In genomic region chr20:6767536-6768227, GRCh38 we compare ENCODE assay signal across 9 cellular contexts. TPM values are rescaled to one million over a fixed set of nuclear protein-coding genes. Genes with fewer than 3 reads are reported as not detected.
DNase-seq lines count a peak whose midpoint lies in the region; ATAC-seq and TF ChIP-seq lines count a peak whose summit lies in the region.
"Had no signal": no experiment of that assay in that cellular context is flagged by ENCODE, and none has a peak within 500 bp of the region (broad histone marks: within the 10 kb centered on the region; RNA-seq: fewer than 3 reads in every experiment).

BMP2 (plus strand) TSS chr20:6767686; CDS start chr20:6770127, 2,441 bp downstream.

- H3K36me3 ChIP-seq in RWPE2 (ENCODE audit: low read depth) (no peaks in the 10 kb centered on the region; the same call in 1 of the 2 replicates), endocrine pancreas (ENCODE audit: control insufficient read depth, insufficient read depth, low read length) (no peaks in the 10 kb centered on the region), lower lobe of right lung (peaks cover 4% of the 10 kb centered on the region), stomach smooth muscle (ENCODE audit: control insufficient read depth in 2 of 2, insufficient read depth in 2 of 2, low read length in 2 of 2) (no peaks in the 10 kb centered on the region)

- no peaks in the 10 kb centered on the region for H3K27me3 ChIP-seq in RWPE2 (ENCODE audit: insufficient read depth, poor library complexity, severe bottlenecking)
- no peaks in the 10 kb centered on the region for H3K27me3 ChIP-seq in endocrine pancreas (ENCODE audit: control insufficient read depth, insufficient read depth, low read length)
- peaks cover 7% of the 10 kb centered on the region for H3K27me3 ChIP-seq in lower lobe of right lung (ENCODE audit: low read depth)
- peaks cover 15 to 20% of the 10 kb centered on the region in 2 donors for H3K27me3 ChIP-seq in stomach smooth muscle (ENCODE audit: control insufficient read depth in 1 of 2, insufficient read depth in 2 of 2, low read length in 2 of 2)

- TF ChIP-seq CTCF in RWPE2 (IDR thresholded peaks at IDR 0.05; ENCODE audit: poor library complexity, severe bottlenecking) (peak; percentile 67), lower lobe of right lung (IDR thresholded peaks at IDR 0.05) (no peak)

- H3K9ac ChIP-seq in endocrine pancreas (ENCODE audit: control insufficient read depth, insufficient read depth, low read length) = peak within 1 kb of the TSS; percentile 67
- H3K9ac ChIP-seq in stomach smooth muscle (ENCODE audit: low read length in 2 of 2) = peak within 1 kb of the TSS in 1 of 2 donors; percentile 59

- H3K4me3 ChIP-seq in RWPE2 (ENCODE audit: severe bottlenecking) = peak within 1 kb of the TSS; percentile 75
- H3K4me3 ChIP-seq in endocrine pancreas (ENCODE audit: control insufficient read depth, insufficient read depth, low read length) = peak within 1 kb of the TSS; percentile 88
- H3K4me3 ChIP-seq in lower lobe of right lung = peak within 1 kb of the TSS; percentile 84
- peak within 1 kb of the TSS; percentile 77 to 83 for H3K4me3 ChIP-seq in stomach smooth muscle (ENCODE audit: low read length in 2 of 2)

- DNase-seq in COLO668 (lab: John Stamatoyannopoulos, UW; ENCODE audit: unreplicated experiment) (peak; percentile 95), RWPE2 (ENCODE audit: low spot score) (peak; percentile 64), lower lobe of right lung (peak; percentile 67)

- peak; percentile 84 for ATAC-seq in GM19324 (IDR thresholded peaks at IDR 0.05; ENCODE audit: low FRiP score, unreplicated experiment)
- ATAC-seq in HG03565 (IDR thresholded peaks at IDR 0.05; ENCODE audit: unreplicated experiment) = peak; percentile 48
- peak; percentile 64 for ATAC-seq in RWPE2 (ENCODE audit: low read depth)
- peak; percentile 73 to 78 for ATAC-seq in lower lobe of right lung
- no peak for ATAC-seq in GM21447 (IDR thresholded peaks at IDR 0.05; ENCODE audit: unreplicated experiment)

- peak within 1 kb of the TSS; percentile 20 for H3K27ac ChIP-seq in RWPE2 (ENCODE audit: poor library complexity, severe bottlenecking)
- H3K27ac ChIP-seq in lower lobe of right lung = peak within 1 kb of the TSS; percentile 84
- H3K27ac ChIP-seq in stomach smooth muscle (ENCODE audit: low read length) = no peak within 1 kb of the TSS

- H3K9me3 ChIP-seq in RWPE2 (ENCODE audit: severe bottlenecking) (no peaks in the 10 kb centered on the region), endocrine pancreas (ENCODE audit: control insufficient read depth, low read length) (no peaks in the 10 kb centered on the region), lower lobe of right lung (no peaks in the 10 kb centered on the region), stomach smooth muscle (ENCODE audit: control insufficient read depth in 2 of 2, low read length in 2 of 2) (no peaks in the 10 kb centered on the region)

- H3K4me1 ChIP-seq in RWPE2 (ENCODE audit: insufficient read depth, poor library complexity, severe bottlenecking) = no peaks in the 10 kb centered on the region
- H3K4me1 ChIP-seq in endocrine pancreas (ENCODE audit: control insufficient read depth, insufficient read depth, low read length) = no peaks in the 10 kb centered on the region
- peaks cover 16% of the 10 kb centered on the region for H3K4me1 ChIP-seq in lower lobe of right lung
- peaks cover 16% of the 10 kb centered on the region for H3K4me1 ChIP-seq in stomach smooth muscle (ENCODE audit: control insufficient read depth, insufficient read depth, low read length)

- intact Hi-C loops in lower lobe of right lung (cut with DNase I) = no loop called here

RNA-seq across cellular contexts. Expression of gene BMP2, which starts in this region (rescaled TPM):
- total RNA-seq in lower lobe of right lung = 12.4 TPM
- total RNA-seq: T-helper 2 cell treated with Interferon-gamma antibody and Interleukin-4, amounts not matched to agents 100 ng/mL and 5 ng/mL, for 36 hours had no signal
